In genomic region chr16:67155305-67156145, GRCh38 we compare ENCODE assay signal across 8 cellular contexts. TPM values are rescaled to one million over a fixed set of nuclear protein-coding genes. Genes with fewer than 3 reads are reported as not detected.
DNase-seq lines count a peak whose midpoint lies in the region; ATAC-seq and TF ChIP-seq lines count a peak whose summit lies in the region.

No MANE protein-coding gene starts in this region.

- no peaks in the 10 kb centered on the region for H3K79me2 ChIP-seq in DOHH2 (ENCODE audit: control insufficient read depth, low read length)

- TF ChIP-seq POLR2A in ovary (IDR thresholded peaks at IDR 0.05), result peak; percentile 22
- no peak for TF ChIP-seq POLR2A in transverse colon (IDR thresholded peaks at IDR 0.05)

- H3K9ac ChIP-seq in SK-N-MC (ENCODE audit: insufficient read length), result no peak overlapping the region

- peaks cover 13% of the 10 kb centered on the region for H3F3A ChIP-seq in DOHH2 (ENCODE audit: control insufficient read depth, insufficient read depth)

- H3K27ac ChIP-seq in DOHH2 (ENCODE audit: low read depth, low read length) (no peak overlapping the region), SK-N-MC (no peak overlapping the region), ovary (no peak overlapping the region), transverse colon (no peak overlapping the region)

- H3K9me3 ChIP-seq in DOHH2 (ENCODE audit: control insufficient read depth, insufficient read depth, low read length), result no peaks in the 10 kb centered on the region
- H3K9me3 ChIP-seq in SK-N-MC (ENCODE audit: low read depth, low read length), result no peaks in the 10 kb centered on the region
- H3K9me3 ChIP-seq in ovary, result no peaks in the 10 kb centered on the region
- no peaks in the 10 kb centered on the region for H3K9me3 ChIP-seq in transverse colon

- in situ Hi-C loops in transverse colon (cut with MboI; ENCODE audit: low pct_ligation_motif_present in 1 of 4, low pct_unique_long_range_greater_than_20kb in 1 of 4, low sequenced_read_pairs in 3 of 4), result loop anchor here in 3 of 4 donors (10.0 to 25.0 kb wide), 3 partner anchors 141 to 193 kb away; partner anchors contain the start of genes CES3 (in 1 of the 3) and CES4A (in 1 of the 3)

- DNase-seq in Jurkat, Clone E6-1 (ENCODE audit: low read depth, low spot score), result peak; percentile 46
- DNase-seq in SK-N-MC (ENCODE audit: low read depth, low spot score), result no peak
- peak; percentile 82 for DNase-seq in activated naive CD4-positive, alpha-beta T cell treated with Interleukin-2 at 50 U/mL for 16 hours
- DNase-seq in glomerular visceral epithelial cell (ENCODE audit: extremely low spot score), result peak; percentile 72
- peak; percentile 72 to 89 (median 81) for DNase-seq in ovary
- peak; percentile 80 for DNase-seq in transverse colon

- H3K4me3 ChIP-seq in DOHH2 (ENCODE audit: low read length) (0 out of 2 replicates have a peak overlapping the region, but pooled peaks have one; percentile 31), SK-N-MC (peak overlapping the region; percentile 33; the same call in 1 of the 2 replicates), ovary (no peak overlapping the region), transverse colon (peak overlapping the region in 2 of 4 donors; percentile 12 to 30)
- H3K4me3 ChIP-seq in Jurkat, Clone E6-1 (ENCODE audit: low read length), result no peak overlapping the region

- H3K4me1 ChIP-seq in DOHH2 (ENCODE audit: control insufficient read depth, low read length) (peaks cover 30% of the 10 kb centered on the region), ovary (ENCODE audit: insufficient read depth) (peaks cover 5% of the 10 kb centered on the region), transverse colon (peaks cover 11 to 49% (median 38%) of the 10 kb centered on the region in 4 donors)

- H3K36me3 ChIP-seq in DOHH2 (ENCODE audit: control insufficient read depth, low read length) (no peaks in the 10 kb centered on the region), SK-N-MC (ENCODE audit: insufficient read depth, low read length) (no peaks in the 10 kb centered on the region), ovary (no peaks in the 10 kb centered on the region), transverse colon (no peaks in the 10 kb centered on the region)

- ATAC-seq in HG03196 (IDR thresholded peaks at IDR 0.05; ENCODE audit: unreplicated experiment), result no peak

- TF ChIP-seq EP300 in ovary (IDR thresholded peaks at IDR 0.05) (no peak), transverse colon (IDR thresholded peaks at IDR 0.05; ENCODE audit: low read depth) (no peak)

- H3K9me2 ChIP-seq in DOHH2 (replicated peaks; ENCODE audit: control insufficient read depth, low read length), result no peaks in the 10 kb centered on the region

- H3K4me2 ChIP-seq in DOHH2 (ENCODE audit: low read length), result peak overlapping the region; percentile 55

- peaks cover 9% of the 10 kb centered on the region; the same call in 1 of the 2 replicates for H4K20me1 ChIP-seq in DOHH2 (ENCODE audit: control insufficient read depth, insufficient read depth, low read depth, low read length)

- intact Hi-C loops in ovary (cut with DNase I), result loop anchor here in 3 of 4 donors (2.0 to 10.0 kb wide), 4 partner anchors 179 to 261 kb away; partner anchors contain the start of gene CES3 (in 1 of the 3)
- intact Hi-C loops in transverse colon (cut with DNase I; ENCODE audit: low total_unique reads), result loop anchor here (2.0 kb wide), 1 partner anchor 177 kb away; no protein-coding TSS in a partner anchor

- H3K27me3 ChIP-seq in DOHH2 (ENCODE audit: control insufficient read depth, low read length), result peaks cover 23% of the 10 kb centered on the region
- no peaks in the 10 kb centered on the region for H3K27me3 ChIP-seq in ovary
- H3K27me3 ChIP-seq in transverse colon, result peaks cover 5% of the 10 kb centered on the region

- WGBS in ovary, 3 donors, result 10 to 20% (median 15%) methylated on average over 46 to 74 of the region's 74 CpGs
- WGBS in transverse colon (ENCODE audit: low coverage in 1 of 2), 2 donors, result 23 to 43% methylated on average over 4 to 40 of the region's 74 CpGs

- TF ChIP-seq CTCF in DOHH2 (IDR thresholded peaks at IDR 0.05; ENCODE audit: low read depth, low read length, poor library complexity, severe bottlenecking) (peak; percentile 96), ovary (IDR thresholded peaks at IDR 0.05) (peak; percentile 95 to 98 (median 98)), transverse colon (IDR thresholded peaks at IDR 0.05) (peak; percentile 56 to 98 (median 96))

RNA-seq across cellular contexts. Expression of gene TRADD, which starts 4.2 kb away (rescaled TPM):
- 20.4 TPM for polyA plus RNA-seq in Jurkat, Clone E6-1 (2012; ENCODE audit: insufficient read depth, insufficient read length)
- total RNA-seq in ovary (10 to 100 TPM in 6 of 7 donors, 1 to 10 TPM in 1; 7.3 to 30.9 (median 15.5) TPM), transverse colon (10 to 100 TPM; 32.2 to 74.8 (median 42.0) TPM)
- polyA plus RNA-seq in ovary, result 10 to 100 TPM in 1 of 2 donors, 1 to 10 TPM in 1; 4.2 to 15.7 TPM

RNA-seq across cellular contexts. Expression of gene FBXL8, which starts 4.2 kb away (rescaled TPM):
- polyA plus RNA-seq in Jurkat, Clone E6-1 (2012; ENCODE audit: insufficient read depth, insufficient read length), result 18.4 TPM
- total RNA-seq in ovary (10 to 100 TPM in 6 of 7 donors, 1 to 10 TPM in 1; 8.8 to 23.0 (median 15.0) TPM), transverse colon (10 to 100 TPM; 30.0 to 91.1 (median 55.1) TPM)
- polyA plus RNA-seq in ovary, result 10 to 100 TPM in 1 of 2 donors, 1 to 10 TPM in 1; 1.3 to 13.1 TPM

RNA-seq across cellular contexts. Expression of gene B3GNT9, which starts 4.7 kb away (rescaled TPM):
- polyA plus RNA-seq in Jurkat, Clone E6-1 (2012; ENCODE audit: insufficient read depth, insufficient read length), result 0.81 TPM
- total RNA-seq in ovary (10 to 100 TPM; 11.1 to 45.7 (median 28.7) TPM), transverse colon (10 to 100 TPM in 1 of 4 donors, 1 to 10 TPM in 3; 1.5 to 69.1 (median 5.5) TPM)
- 10 to 100 TPM; 17.1 to 18.1 TPM for polyA plus RNA-seq in ovary

RNA-seq across cellular contexts. Expression of gene HSF4, which starts 9.0 kb away (rescaled TPM):
- 57.4 TPM for polyA plus RNA-seq in Jurkat, Clone E6-1 (2012; ENCODE audit: insufficient read depth, insufficient read length)
- 100 to 1,000 TPM in 1 of 7 donors, 10 to 100 TPM in 6; 30.8 to 115 (median 77.7) TPM for total RNA-seq in ovary
- 10 to 100 TPM in 1 of 2 donors, 1 to 10 TPM in 1; 9.9 to 44.9 TPM for polyA plus RNA-seq in ovary
- 100 to 1,000 TPM in 1 of 4 donors, 10 to 100 TPM in 3; 29.5 to 136 (median 76.6) TPM for total RNA-seq in transverse colon

RNA-seq across cellular contexts. Expression of gene NOL3, which starts 14.8 kb away (rescaled TPM):
- 13.8 TPM for polyA plus RNA-seq in Jurkat, Clone E6-1 (2012; ENCODE audit: insufficient read depth, insufficient read length)
- total RNA-seq in ovary (10 to 100 TPM; 14.1 to 31.7 (median 21.4) TPM), transverse colon (10 to 100 TPM; 39.5 to 65.9 (median 41.2) TPM)
- 10 to 100 TPM; 17.9 to 23.1 TPM for polyA plus RNA-seq in ovary

Comparison
In these comparisons a context has a peak if more than half of its experiments do, and no peak if none do; other contexts are left out.
1. H3K4me3 ChIP-seq: peak in DOHH2 (single experiment) and SK-N-MC (single experiment); none in Jurkat, Clone E6-1 (single experiment) and ovary (single experiment).
2. Peak in every context shown above with its lines, with median percentiles within 50 percentile points of each other: CTCF ChIP-seq.